Comparison of ENCODE assay signal across 1 cellular context in genomic region chr9:129863059-129863690, GRCh38.
A peak's percentile ranks its signal among the peaks of the same experiment; 100 is the strongest.
TF ChIP-seq lines count a peak whose summit lies in the region.

No MANE protein-coding gene starts in this region.

TF ChIP-seq in K562, 482 proteins besides CTCF, POLR2A, EP300 and RAD21 (continued from another document and continues in another):
- TF ChIP-seq NR1H2 (CRISPR knock-in tag; IDR thresholded peaks at IDR 0.05) (0 out of 2 replicates have a peak, but pooled peaks have one; percentile 85), FOXA3 (CRISPR knock-in tag; conservative IDR thresholded peaks at IDR 0.05 in 1 of 2, IDR thresholded peaks at IDR 0.05 in 1 of 2) (peak; percentile 67 to 91), BRD4 (IDR thresholded peaks at IDR 0.05) (peak; percentile 81; the same call in 1 of the 2 replicates), ZNF583 (CRISPR knock-in tag; IDR thresholded peaks at IDR 0.05) (peak; percentile 96), E2F1 (CRISPR knock-in tag; IDR thresholded peaks at IDR 0.05) (peak; percentile 94), SPI1 (IDR thresholded peaks at IDR 0.05; ENCODE audit: borderline replicate concordance, low read depth, low read length) (no peak; the same call in 1 of the 2 replicates), JUNB (CRISPR knock-in tag; conservative IDR thresholded peaks at IDR 0.05) (peak; percentile 85), ZNF668 (CRISPR knock-in tag; IDR thresholded peaks at IDR 0.05) (peak; percentile 92), KLF16 (IDR thresholded peaks at IDR 0.05) (peak; percentile 100), SMAD2 (IDR thresholded peaks at IDR 0.05; ENCODE audit: low read depth, low read length) (no peak), ZEB2 (IDR thresholded peaks at IDR 0.05) (no peak), DDX20 (tag; IDR thresholded peaks at IDR 0.05; ENCODE audit: low read depth) (no peak; the same call in 1 of the 2 replicates), HDAC8 (tag; IDR thresholded peaks at IDR 0.05) (peak; percentile 87), SMARCA5 (IDR thresholded peaks at IDR 0.05) (no peak), DMBX1 (CRISPR knock-in tag; IDR thresholded peaks at IDR 0.05; ENCODE audit: borderline replicate concordance) (peak; percentile 99), ZBTB26 (CRISPR knock-in tag; IDR thresholded peaks at IDR 0.05) (peak; percentile 47; the same call in 1 of the 2 replicates), ZNF277 (CRISPR knock-in tag; IDR thresholded peaks at IDR 0.05; ENCODE audit: borderline replicate concordance) (no peak), FIP1L1 (IDR thresholded peaks at IDR 0.05; ENCODE audit: low read depth, low read length, poor library complexity, severe bottlenecking) (peak; percentile 36), PHTF2 (CRISPR knock-in tag; IDR thresholded peaks at IDR 0.05) (peak; percentile 48; the same call in 1 of the 2 replicates), BDP1 (IDR thresholded peaks at IDR 0.05; ENCODE audit: insufficient read depth, insufficient read length) (no peak), MXI1 (IDR thresholded peaks at IDR 0.05; ENCODE audit: low read depth, low read length) (peak; percentile 77), ZFP30 (CRISPR knock-in tag; IDR thresholded peaks at IDR 0.05; ENCODE audit: borderline replicate concordance) (no peak), ZFP1 (CRISPR knock-in tag; IDR thresholded peaks at IDR 0.05) (peak; percentile 54; the same call in 1 of the 2 replicates), GMEB1 (CRISPR knock-in tag; IDR thresholded peaks at IDR 0.05) (peak; percentile 56), ZNF263 (CRISPR knock-in tag; IDR thresholded peaks at IDR 0.05; ENCODE audit: borderline replicate concordance) (peak; percentile 98), MTA1 (IDR thresholded peaks at IDR 0.05; ENCODE audit: borderline replicate concordance) (peak; percentile 95), E2F6 (IDR thresholded peaks at IDR 0.05; ENCODE audit: borderline replicate concordance in 1 of 2, extremely low read depth in 1 of 2, insufficient read depth in 1 of 2, insufficient read length in 1 of 2, low read depth in 1 of 2, low read length in 1 of 2, poor library complexity in 1 of 2, severe bottlenecking in 1 of 2) (peak; percentile 33 to 61), PHF20 (IDR thresholded peaks at IDR 0.05; ENCODE audit: partially characterized antibody) (no peak), ZNF311 (CRISPR knock-in tag; IDR thresholded peaks at IDR 0.05) (peak; percentile 94), CXXC5 (CRISPR knock-in tag; IDR thresholded peaks at IDR 0.05) (peak; percentile 99), ZFP36 (IDR thresholded peaks at IDR 0.05; ENCODE audit: low read depth, low read length, partially characterized antibody) (peak; percentile 75)
- TF ChIP-seq, protein P1, sequence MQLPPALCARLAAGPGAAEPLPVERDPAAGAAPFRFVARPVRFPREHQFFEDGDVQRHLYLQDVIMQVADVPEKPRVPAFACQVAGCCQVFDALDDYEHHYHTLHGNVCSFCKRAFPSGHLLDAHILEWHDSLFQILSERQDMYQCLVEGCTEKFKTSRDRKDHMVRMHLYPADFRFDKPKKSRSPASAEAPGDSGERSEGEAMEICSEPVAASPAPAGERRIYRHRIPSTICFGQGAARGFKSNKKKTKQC (CRISPR knock-in tag; IDR thresholded peaks at IDR 0.05): peak; percentile 84; the same call in 1 of the 2 replicates
- TF ChIP-seq, protein P2, sequence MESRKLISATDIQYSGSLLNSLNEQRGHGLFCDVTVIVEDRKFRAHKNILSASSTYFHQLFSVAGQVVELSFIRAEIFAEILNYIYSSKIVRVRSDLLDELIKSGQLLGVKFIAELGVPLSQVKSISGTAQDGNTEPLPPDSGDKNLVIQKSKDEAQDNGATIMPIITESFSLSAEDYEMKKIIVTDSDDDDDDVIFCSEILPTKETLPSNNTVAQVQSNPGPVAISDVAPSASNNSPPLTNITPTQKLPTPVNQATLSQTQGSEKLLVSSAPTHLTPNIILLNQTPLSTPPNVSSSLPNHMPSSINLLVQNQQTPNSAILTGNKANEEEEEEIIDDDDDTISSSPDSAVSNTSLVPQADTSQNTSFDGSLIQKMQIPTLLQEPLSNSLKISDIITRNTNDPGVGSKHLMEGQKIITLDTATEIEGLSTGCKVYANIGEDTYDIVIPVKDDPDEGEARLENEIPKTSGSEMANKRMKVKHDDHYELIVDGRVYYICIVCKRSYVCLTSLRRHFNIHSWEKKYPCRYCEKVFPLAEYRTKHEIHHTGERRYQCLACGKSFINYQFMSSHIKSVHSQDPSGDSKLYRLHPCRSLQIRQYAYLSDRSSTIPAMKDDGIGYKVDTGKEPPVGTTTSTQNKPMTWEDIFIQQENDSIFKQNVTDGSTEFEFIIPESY (CRISPR knock-in tag; IDR thresholded peaks at IDR 0.05): peak; percentile 95
- TF ChIP-seq, protein P3, sequence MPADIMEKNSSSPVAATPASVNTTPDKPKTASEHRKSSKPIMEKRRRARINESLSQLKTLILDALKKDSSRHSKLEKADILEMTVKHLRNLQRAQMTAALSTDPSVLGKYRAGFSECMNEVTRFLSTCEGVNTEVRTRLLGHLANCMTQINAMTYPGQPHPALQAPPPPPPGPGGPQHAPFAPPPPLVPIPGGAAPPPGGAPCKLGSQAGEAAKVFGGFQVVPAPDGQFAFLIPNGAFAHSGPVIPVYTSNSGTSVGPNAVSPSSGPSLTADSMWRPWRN (IDR thresholded peaks at IDR 0.05; ENCODE audit: low read depth): no peak
- TF ChIP-seq, protein P4, sequence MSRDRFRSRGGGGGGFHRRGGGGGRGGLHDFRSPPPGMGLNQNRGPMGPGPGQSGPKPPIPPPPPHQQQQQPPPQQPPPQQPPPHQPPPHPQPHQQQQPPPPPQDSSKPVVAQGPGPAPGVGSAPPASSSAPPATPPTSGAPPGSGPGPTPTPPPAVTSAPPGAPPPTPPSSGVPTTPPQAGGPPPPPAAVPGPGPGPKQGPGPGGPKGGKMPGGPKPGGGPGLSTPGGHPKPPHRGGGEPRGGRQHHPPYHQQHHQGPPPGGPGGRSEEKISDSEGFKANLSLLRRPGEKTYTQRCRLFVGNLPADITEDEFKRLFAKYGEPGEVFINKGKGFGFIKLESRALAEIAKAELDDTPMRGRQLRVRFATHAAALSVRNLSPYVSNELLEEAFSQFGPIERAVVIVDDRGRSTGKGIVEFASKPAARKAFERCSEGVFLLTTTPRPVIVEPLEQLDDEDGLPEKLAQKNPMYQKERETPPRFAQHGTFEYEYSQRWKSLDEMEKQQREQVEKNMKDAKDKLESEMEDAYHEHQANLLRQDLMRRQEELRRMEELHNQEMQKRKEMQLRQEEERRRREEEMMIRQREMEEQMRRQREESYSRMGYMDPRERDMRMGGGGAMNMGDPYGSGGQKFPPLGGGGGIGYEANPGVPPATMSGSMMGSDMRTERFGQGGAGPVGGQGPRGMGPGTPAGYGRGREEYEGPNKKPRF (IDR thresholded peaks at IDR 0.05; ENCODE audit: low read depth, low read length): no peak
- TF ChIP-seq, protein P5, sequence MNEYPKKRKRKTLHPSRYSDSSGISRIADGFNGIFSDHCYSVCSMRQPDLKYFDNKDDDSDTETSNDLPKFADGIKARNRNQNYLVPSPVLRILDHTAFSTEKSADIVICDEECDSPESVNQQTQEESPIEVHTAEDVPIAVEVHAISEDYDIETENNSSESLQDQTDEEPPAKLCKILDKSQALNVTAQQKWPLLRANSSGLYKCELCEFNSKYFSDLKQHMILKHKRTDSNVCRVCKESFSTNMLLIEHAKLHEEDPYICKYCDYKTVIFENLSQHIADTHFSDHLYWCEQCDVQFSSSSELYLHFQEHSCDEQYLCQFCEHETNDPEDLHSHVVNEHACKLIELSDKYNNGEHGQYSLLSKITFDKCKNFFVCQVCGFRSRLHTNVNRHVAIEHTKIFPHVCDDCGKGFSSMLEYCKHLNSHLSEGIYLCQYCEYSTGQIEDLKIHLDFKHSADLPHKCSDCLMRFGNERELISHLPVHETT (CRISPR knock-in tag; conservative IDR thresholded peaks at IDR 0.05 in 1 of 2, IDR thresholded peaks at IDR 0.05 in 1 of 2): peak in 1 of 2 experiments; percentile 97; a peak in 2 of 4 replicates
- TF ChIP-seq, protein P6, sequence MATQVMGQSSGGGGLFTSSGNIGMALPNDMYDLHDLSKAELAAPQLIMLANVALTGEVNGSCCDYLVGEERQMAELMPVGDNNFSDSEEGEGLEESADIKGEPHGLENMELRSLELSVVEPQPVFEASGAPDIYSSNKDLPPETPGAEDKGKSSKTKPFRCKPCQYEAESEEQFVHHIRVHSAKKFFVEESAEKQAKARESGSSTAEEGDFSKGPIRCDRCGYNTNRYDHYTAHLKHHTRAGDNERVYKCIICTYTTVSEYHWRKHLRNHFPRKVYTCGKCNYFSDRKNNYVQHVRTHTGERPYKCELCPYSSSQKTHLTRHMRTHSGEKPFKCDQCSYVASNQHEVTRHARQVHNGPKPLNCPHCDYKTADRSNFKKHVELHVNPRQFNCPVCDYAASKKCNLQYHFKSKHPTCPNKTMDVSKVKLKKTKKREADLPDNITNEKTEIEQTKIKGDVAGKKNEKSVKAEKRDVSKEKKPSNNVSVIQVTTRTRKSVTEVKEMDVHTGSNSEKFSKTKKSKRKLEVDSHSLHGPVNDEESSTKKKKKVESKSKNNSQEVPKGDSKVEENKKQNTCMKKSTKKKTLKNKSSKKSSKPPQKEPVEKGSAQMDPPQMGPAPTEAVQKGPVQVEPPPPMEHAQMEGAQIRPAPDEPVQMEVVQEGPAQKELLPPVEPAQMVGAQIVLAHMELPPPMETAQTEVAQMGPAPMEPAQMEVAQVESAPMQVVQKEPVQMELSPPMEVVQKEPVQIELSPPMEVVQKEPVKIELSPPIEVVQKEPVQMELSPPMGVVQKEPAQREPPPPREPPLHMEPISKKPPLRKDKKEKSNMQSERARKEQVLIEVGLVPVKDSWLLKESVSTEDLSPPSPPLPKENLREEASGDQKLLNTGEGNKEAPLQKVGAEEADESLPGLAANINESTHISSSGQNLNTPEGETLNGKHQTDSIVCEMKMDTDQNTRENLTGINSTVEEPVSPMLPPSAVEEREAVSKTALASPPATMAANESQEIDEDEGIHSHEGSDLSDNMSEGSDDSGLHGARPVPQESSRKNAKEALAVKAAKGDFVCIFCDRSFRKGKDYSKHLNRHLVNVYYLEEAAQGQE (CRISPR knock-in tag; IDR thresholded peaks at IDR 0.05; ENCODE audit: low read depth): peak; percentile 87
- TF ChIP-seq, protein P7, sequence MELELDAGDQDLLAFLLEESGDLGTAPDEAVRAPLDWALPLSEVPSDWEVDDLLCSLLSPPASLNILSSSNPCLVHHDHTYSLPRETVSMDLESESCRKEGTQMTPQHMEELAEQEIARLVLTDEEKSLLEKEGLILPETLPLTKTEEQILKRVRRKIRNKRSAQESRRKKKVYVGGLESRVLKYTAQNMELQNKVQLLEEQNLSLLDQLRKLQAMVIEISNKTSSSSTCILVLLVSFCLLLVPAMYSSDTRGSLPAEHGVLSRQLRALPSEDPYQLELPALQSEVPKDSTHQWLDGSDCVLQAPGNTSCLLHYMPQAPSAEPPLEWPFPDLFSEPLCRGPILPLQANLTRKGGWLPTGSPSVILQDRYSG (tag; conservative IDR thresholded peaks at IDR 0.05; ENCODE audit: low read depth): peak; percentile 96
- TF ChIP-seq, protein P8, sequence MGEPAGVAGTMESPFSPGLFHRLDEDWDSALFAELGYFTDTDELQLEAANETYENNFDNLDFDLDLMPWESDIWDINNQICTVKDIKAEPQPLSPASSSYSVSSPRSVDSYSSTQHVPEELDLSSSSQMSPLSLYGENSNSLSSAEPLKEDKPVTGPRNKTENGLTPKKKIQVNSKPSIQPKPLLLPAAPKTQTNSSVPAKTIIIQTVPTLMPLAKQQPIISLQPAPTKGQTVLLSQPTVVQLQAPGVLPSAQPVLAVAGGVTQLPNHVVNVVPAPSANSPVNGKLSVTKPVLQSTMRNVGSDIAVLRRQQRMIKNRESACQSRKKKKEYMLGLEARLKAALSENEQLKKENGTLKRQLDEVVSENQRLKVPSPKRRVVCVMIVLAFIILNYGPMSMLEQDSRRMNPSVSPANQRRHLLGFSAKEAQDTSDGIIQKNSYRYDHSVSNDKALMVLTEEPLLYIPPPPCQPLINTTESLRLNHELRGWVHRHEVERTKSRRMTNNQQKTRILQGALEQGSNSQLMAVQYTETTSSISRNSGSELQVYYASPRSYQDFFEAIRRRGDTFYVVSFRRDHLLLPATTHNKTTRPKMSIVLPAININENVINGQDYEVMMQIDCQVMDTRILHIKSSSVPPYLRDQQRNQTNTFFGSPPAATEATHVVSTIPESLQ (CRISPR knock-in tag; IDR thresholded peaks at IDR 0.05): peak; percentile 30; the same call in 1 of the 2 replicates
